In genomic region chr10:106251573-106251972, GRCh38 we compare ENCODE assay signal across 31 cellular contexts.
"Had no signal": no experiment of that assay in that cellular context is flagged by ENCODE, and none has a peak within 500 bp of the region (broad histone marks: within the 10 kb centered on the region; RNA-seq: fewer than 3 reads in every experiment).

No MANE protein-coding gene starts in this region.

- H3K4me3 ChIP-seq: adrenal gland, ascending aorta, body of pancreas, breast epithelium, cardiac muscle cell had no signal

- H3K36me3 ChIP-seq: adrenal gland, ascending aorta, brain microvascular endothelial cell, breast epithelium, cardiac muscle cell had no signal

- H3K27me3 ChIP-seq: adrenal gland, ascending aorta, body of pancreas, brain microvascular endothelial cell, breast epithelium, cardiac muscle cell had no signal

- H3K9me3 ChIP-seq: adrenal gland, ascending aorta, body of pancreas, breast epithelium had no signal

- ATAC-seq: activated naive CD4-positive, alpha-beta T cell treated with anti-CD3 and anti-CD28 coated beads, Interleukin-2, amount 50 U/mL, for 72 hours; activated naive CD8-positive, alpha-beta T cell treated with anti-CD3 and anti-CD28 coated beads, Interleukin-2, amount 50 U/mL, for 24 hours; activated T-cell treated with anti-CD3 and anti-CD28 coated beads, Interleukin-2, amount 50 U/mL, for 4 hours; activated T-cell treated with anti-CD3 and anti-CD28 coated beads, Interleukin-2, amount 50 U/mL, for 72 hours; activated T-helper 17 cell treated with anti-CD3 and anti-CD28 coated beads, Interleukin-2, amount 50 U/mL, for 72 hours; body of pancreas had no signal

- H3K27ac ChIP-seq: adrenal gland, ascending aorta, body of pancreas, brain microvascular endothelial cell, breast epithelium, cardiac muscle cell had no signal

- DNase-seq: activated effector memory CD4-positive, alpha-beta T cell treated with anti-CD3 and anti-CD28 coated beads, Interleukin-2, amount 50 U/mL, for 16 hours; activated effector memory CD4-positive, alpha-beta T cell treated with Interleukin-2 at 50 U/mL for 16 hours; activated gamma-delta T cell; activated gamma-delta T cell treated with Interleukin-2 at 50 U/mL for 16 hours; activated naive CD4-positive, alpha-beta T cell; activated naive CD4-positive, alpha-beta T cell treated with anti-CD3 and anti-CD28 coated beads for 36 hours; activated naive CD4-positive, alpha-beta T cell treated with anti-CD3 and anti-CD28 coated beads, Interleukin-2, amount 10 ng/mL, durations not matched to agents 7 days and 5 days; activated naive CD4-positive, alpha-beta T cell treated with anti-CD3 and anti-CD28 coated beads, Interleukin-2, amount 50 U/mL, for 16 hours; activated naive CD4-positive, alpha-beta T cell treated with Interleukin-2 at 50 U/mL for 16 hours; activated naive CD8-positive, alpha-beta T cell treated with anti-CD3 and anti-CD28 coated beads for 36 hours; activated naive CD8-positive, alpha-beta T cell treated with anti-CD3 and anti-CD28 coated beads, Interleukin-2, amount 10 ng/mL, durations not matched to agents 7 days and 5 days; activated naive CD8-positive, alpha-beta T cell treated with anti-CD3 and anti-CD28 coated beads, Interleukin-2, amount 50 U/mL, for 24 hours; activated T-cell treated with anti-CD3 and anti-CD28 coated beads, Interleukin-2, amount 50 U/mL, for 24 hours; activated T-cell treated with anti-CD3 and anti-CD28 coated beads, Interleukin-2, amount 50 U/mL, for 4 hours; activated T-cell treated with anti-CD3 and anti-CD28 coated beads, Interleukin-2, amount 50 U/mL, for 48 hours; activated T-cell treated with anti-CD3 and anti-CD28 coated beads, Interleukin-2, amount 50 U/mL, for 72 hours; adrenal gland; amniotic stem cell; amygdala; anterior cingulate cortex; aorta; body of pancreas; brain microvascular endothelial cell; caudate nucleus; central memory CD4-positive, alpha-beta T cell; cerebellar nuclear complex had no signal

- H3K4me1 ChIP-seq: adrenal gland, ascending aorta, body of pancreas, breast epithelium had no signal
